In genomic region chr2:165901996-165902395, GRCh38 we compare ENCODE assay signal across 13 cellular contexts. TPM values are rescaled to one million over a fixed set of nuclear protein-coding genes. Genes with fewer than 3 reads are reported as not detected.
DNase-seq lines count a peak whose midpoint lies in the region; ATAC-seq and TF ChIP-seq lines count a peak whose summit lies in the region.
"Had no signal": no experiment of that assay in that cellular context is flagged by ENCODE, and none has a peak within 500 bp of the region (broad histone marks: within the 10 kb centered on the region; RNA-seq: fewer than 3 reads in every experiment).

No MANE protein-coding gene starts in this region.

- H3K27ac ChIP-seq in SK-N-SH (ENCODE audit: low read depth in 2 of 2, low read length in 1 of 2) = no peak overlapping the region
- H3K27ac ChIP-seq: 22Rv1; BLaER1 treated with 17β-estradiol and CSF1 and Interleukin-3, amounts not matched to agents 10 nM and 100 nM; GM23248 had no signal

- no peak overlapping the region for H3K9ac ChIP-seq in SK-N-SH
- H3K9ac ChIP-seq: BLaER1 treated with 17β-estradiol and CSF1 and Interleukin-3, amounts not matched to agents 10 nM and 100 nM; GM23248 had no signal

- peaks cover 60 to 78% of the 10 kb centered on the region in 2 experiments for H3K36me3 ChIP-seq in SK-N-SH (replicated peaks in 1 of 2; ENCODE audit: control insufficient read depth in 1 of 2, insufficient read depth in 2 of 2, low read length in 1 of 2)

- TF ChIP-seq POLR2A in lower leg skin (IDR thresholded peaks at IDR 0.05) = no peak

- H3K4me3 ChIP-seq in SK-N-SH (ENCODE audit: low read depth in 2 of 2, low read length in 1 of 2) = no peak overlapping the region
- no peak overlapping the region for H3K4me3 ChIP-seq in lower leg skin (ENCODE audit: low read depth, poor library complexity, severe bottlenecking)
- H3K4me3 ChIP-seq: BLaER1 treated with 17β-estradiol and CSF1 and Interleukin-3, amounts not matched to agents 10 nM and 100 nM; GM23248 had no signal

- no peak for TF ChIP-seq RAD21 in SK-N-SH (IDR thresholded peaks at IDR 0.05; ENCODE audit: low read length)

- ATAC-seq in SK-N-SH treated with all-trans-retinoic acid at 6 μM for 48 hours = no peak
- no peak for ATAC-seq in GM19023 (IDR thresholded peaks at IDR 0.05; ENCODE audit: unreplicated experiment)

- TF ChIP-seq EP300 in SK-N-SH (IDR thresholded peaks at IDR 0.05; ENCODE audit: borderline replicate concordance in 1 of 2, low read depth in 1 of 2, low read length in 1 of 2) = no peak

- H3K27me3 ChIP-seq in SK-N-SH (ENCODE audit: insufficient read depth) = no peaks in the 10 kb centered on the region
- H3K27me3 ChIP-seq: BLaER1 treated with 17β-estradiol and CSF1 and Interleukin-3, amounts not matched to agents 10 nM and 100 nM had no signal

- no peaks in the 10 kb centered on the region for H4K20me1 ChIP-seq in SK-N-SH (ENCODE audit: insufficient read depth)
- H4K20me1 ChIP-seq: BLaER1 treated with 17β-estradiol and CSF1 and Interleukin-3, amounts not matched to agents 10 nM and 100 nM had no signal

- H3K4me1 Mint-ChIP-seq in brain (peaks cover 7% of the 10 kb centered on the region), nephron (peaks cover 10% of the 10 kb centered on the region)

- WGBS in SK-N-SH (ENCODE audit: low lambda C conversion rate) = 93% methylated on average over 2 of the region's 2 CpGs
- 32 to 39% methylated on average over 2 of the region's 2 CpGs for WGBS in lower leg skin, 2 donors

- DNase-seq in SK-N-SH = no peak
- DNase-seq in NK-92 (lab: John Stamatoyannopoulos, UW; ENCODE audit: unreplicated experiment) = no peak
- no peak for DNase-seq in HPDE6-E6E7 (ENCODE audit: extremely low spot score)
- no peak for DNase-seq in lower leg skin (ENCODE audit: low spot score in 2 of 2)
- DNase-seq: CD4-positive, CD25-positive, alpha-beta regulatory T cell; DMS 273 treated with DMSO at 0.1 percent for 48 hours; GM23248 had no signal

- H3K9me3 Mint-ChIP-seq in brain (peaks cover 0 to 11% (median 0%) of the 10 kb centered on the region in 5 experiments), nephron (no peaks in the 10 kb centered on the region)
- H3K9me3 Mint-ChIP-seq: CD4-positive, CD25-positive, alpha-beta regulatory T cell had no signal

- no peaks in the 10 kb centered on the region for H3K79me2 ChIP-seq in SK-N-SH (ENCODE audit: insufficient read depth)

- peaks cover 0 to 2% of the 10 kb centered on the region in 2 experiments; a peak in 1 of 4 replicates for H3K4me1 ChIP-seq in SK-N-SH (ENCODE audit: control insufficient read depth in 1 of 2, insufficient read depth in 2 of 2, low read depth in 1 of 2, low read length in 1 of 2)

- peaks cover 74% of the 10 kb centered on the region for H3K36me3 Mint-ChIP-seq in brain
- peaks cover 58% of the 10 kb centered on the region for H3K36me3 Mint-ChIP-seq in nephron (ENCODE audit: low read depth)

- TF ChIP-seq CTCF in SK-N-SH (IDR thresholded peaks at IDR 0.05) = no peak
- TF ChIP-seq CTCF in brain (conservative IDR thresholded peaks at IDR 0.05) = no peak
- no peak for TF ChIP-seq CTCF in nephron (IDR thresholded peaks at IDR 0.05; ENCODE audit: unreplicated experiment in 3 of 3)
- TF ChIP-seq CTCF in lower leg skin (IDR thresholded peaks at IDR 0.05) = no peak

- no peaks in the 10 kb centered on the region for H3K27me3 Mint-ChIP-seq in brain
- no peaks in the 10 kb centered on the region for H3K27me3 Mint-ChIP-seq in nephron (ENCODE audit: low read depth)
- H3K27me3 Mint-ChIP-seq: CD4-positive, CD25-positive, alpha-beta regulatory T cell had no signal

- CTCF ChIA-PET in SK-N-SH (lab: Yijun Ruan, JAX) = interaction anchor here (0.7 to 1.4 kb wide), 2 partner anchors 9 to 22 kb away, joined by 3 read pairs; no protein-coding TSS in a partner anchor

- H3K27ac Mint-ChIP-seq in brain (peak overlapping the region in 3 of 5 experiments; percentile 3 to 38 (median 25)), nephron (peak overlapping the region in 2 of 3 experiments; percentile 25 to 51)

- POLR2A ChIA-PET in SK-N-SH (lab: Yijun Ruan, JAX) = no interaction called here

- H2AFZ ChIP-seq in SK-N-SH (ENCODE audit: low read depth) = no peak overlapping the region
- H2AFZ ChIP-seq: GM23248 had no signal

- H3K4me3 Mint-ChIP-seq in brain = no peak overlapping the region
- no peak overlapping the region for H3K4me3 Mint-ChIP-seq in nephron

- H3K9me3 ChIP-seq in SK-N-SH = no peaks in the 10 kb centered on the region
- H3K9me3 ChIP-seq: BLaER1 treated with 17β-estradiol and CSF1 and Interleukin-3, amounts not matched to agents 10 nM and 100 nM had no signal

- H3K9me2 ChIP-seq in SK-N-SH = no peaks in the 10 kb centered on the region

- intact Hi-C loops in lower leg skin (cut with DNase I; ENCODE audit: low total_unique reads) = no loop called here

- H3K4me2 ChIP-seq in SK-N-SH = peak overlapping the region; percentile 62; the same call in 1 of the 2 replicates

- H3F3A ChIP-seq in SK-N-SH (replicated peaks; ENCODE audit: insufficient read depth) = peaks cover 3% of the 10 kb centered on the region

TF ChIP-seq in SK-N-SH, 30 proteins besides CTCF, POLR2A, EP300 and RAD21:
- TF ChIP-seq YY1 (IDR thresholded peaks at IDR 0.05; ENCODE audit: low read depth) (no peak), EZH2phosphoT487 (IDR thresholded peaks at IDR 0.05; ENCODE audit: borderline replicate concordance, low read depth) (no peak), MEF2A (IDR thresholded peaks at IDR 0.05; ENCODE audit: borderline replicate concordance, low read depth) (no peak), SMC3 (IDR thresholded peaks at IDR 0.05; ENCODE audit: low read depth, low read length) (no peak), SIN3A (IDR thresholded peaks at IDR 0.05; ENCODE audit: borderline replicate concordance, low read depth, low read length) (no peak), NFIC (IDR thresholded peaks at IDR 0.05; ENCODE audit: borderline replicate concordance) (no peak), TAF1 (IDR thresholded peaks at IDR 0.05; ENCODE audit: borderline replicate concordance, low read depth, low read length) (no peak), ZBTB33 (IDR thresholded peaks at IDR 0.05; ENCODE audit: borderline replicate concordance, low read depth) (no peak), JUND (IDR thresholded peaks at IDR 0.05) (no peak), NRF1 (IDR thresholded peaks at IDR 0.05; ENCODE audit: low read depth, low read length) (no peak), MXI1 (IDR thresholded peaks at IDR 0.05; ENCODE audit: low read depth, low read length) (no peak), FOXM1 (IDR thresholded peaks at IDR 0.05; ENCODE audit: low read depth) (no peak), TEAD4 (IDR thresholded peaks at IDR 0.05; ENCODE audit: borderline replicate concordance, insufficient read depth) (no peak)
TF ChIP-seq in SK-N-SH: peak in this region for 0.

TF ChIP-seq in SK-N-SH treated with all-trans-retinoic acid at 6 μM for 48 hours, 23 proteins besides CTCF, POLR2A, EP300 and RAD21:
- TF ChIP-seq SNAI2 (CRISPR knock-in tag; IDR thresholded peaks at IDR 0.05) (no peak), TSHZ2 (CRISPR knock-in tag; IDR thresholded peaks at IDR 0.05) (no peak), CSRNP3 (CRISPR knock-in tag; IDR thresholded peaks at IDR 0.05) (no peak)

RNA-seq across cellular contexts. Expression of gene TTC21B, which starts 51.6 kb away (rescaled TPM):
- polyA plus RNA-seq in SK-N-SH (2012; rRNA removed) = 9.6 and 10.1 TPM in 2 replicates
- 7.6 and 9.2 TPM in 2 replicates for polyA plus RNA-seq in SK-N-SH (2012; cell fraction: cytosol; rRNA removed)
- polyA plus RNA-seq in SK-N-SH (2012; cell fraction: nucleus; rRNA removed) = 19.7 and 29.3 TPM in 2 replicates
- polyA plus RNA-seq in brain (ENCODE audit: insufficient read depth, low read depth, low replicate concordance) = 10.6 TPM
- 10 to 100 TPM; 18.5 to 30.2 (median 29.5) TPM for total RNA-seq in lower leg skin
